In genomic region chr20:36644032-36644712, GRCh38 we compare ENCODE assay signal across 1 cellular context.
TF ChIP-seq lines count a peak whose summit lies in the region.

No MANE protein-coding gene starts in this region.

TF ChIP-seq in K562, 482 proteins besides CTCF, POLR2A, EP300 and RAD21:
- no peak for TF ChIP-seq SIRT6 (IDR thresholded peaks at IDR 0.05; ENCODE audit: low read depth, low read length)
- TF ChIP-seq ZNF121 (CRISPR knock-in tag; conservative IDR thresholded peaks at IDR 0.05), result peak; percentile 48
